Comparison of ENCODE assay signal across 8 cellular contexts in the genomic region with DNA sequence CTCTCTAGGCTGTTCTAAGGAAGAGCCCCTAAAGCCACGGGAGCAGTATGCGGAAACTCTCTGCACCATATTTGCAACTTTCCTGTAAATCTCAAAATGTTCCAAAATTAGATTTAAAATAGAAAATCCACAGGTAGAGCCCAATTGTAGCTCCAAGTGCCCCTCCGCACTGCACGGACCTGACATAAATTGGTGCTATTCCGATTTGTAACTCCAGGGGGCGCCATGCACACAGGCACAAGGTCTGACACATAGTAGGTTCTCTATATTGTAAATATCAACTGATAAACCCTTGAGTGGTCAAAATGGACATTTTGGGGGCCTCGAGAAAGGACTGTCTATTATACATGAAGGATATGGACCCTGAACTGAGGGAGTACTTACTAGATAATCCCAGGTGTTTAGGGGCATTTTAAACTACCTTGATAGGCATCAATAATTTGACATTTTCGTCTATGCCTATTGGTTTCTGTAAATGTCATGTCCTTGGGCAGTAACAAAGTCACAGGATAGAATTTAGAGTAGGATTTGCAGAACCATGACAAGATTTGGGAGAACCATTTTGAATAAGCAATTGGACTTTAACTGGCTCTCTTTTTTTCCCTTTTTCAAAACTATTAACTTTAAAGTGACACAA. TPM values are rescaled to one million over a fixed set of nuclear protein-coding genes. Genes with fewer than 3 reads are reported as not detected.
DNase-seq lines count a peak whose midpoint lies in the region; ATAC-seq and TF ChIP-seq lines count a peak whose summit lies in the region.

No MANE protein-coding gene starts in this region.

- H3K27me3 ChIP-seq in cardiac muscle cell (peaks cover 28% of the 10 kb centered on the region), adrenal gland (peaks cover 11% of the 10 kb centered on the region), left lung (peaks cover 4 to 50% of the 10 kb centered on the region in 2 donors)

- no peak for ATAC-seq in left ventricle myocardium superior
- ATAC-seq in left lung, result peak; percentile 69
- ATAC-seq in GM18909 (IDR thresholded peaks at IDR 0.05; ENCODE audit: poor library complexity, unreplicated experiment), result no peak

- TF ChIP-seq CTCF in cardiac muscle cell (IDR thresholded peaks at IDR 0.05; ENCODE audit: low read depth, low read length) (peak; percentile 81), adrenal gland (IDR thresholded peaks at IDR 0.05) (peak; percentile 51 to 82 (median 72)), left lung (IDR thresholded peaks at IDR 0.05) (peak; percentile 70 to 76)

- 3 to 6% (median 5%) methylated on average over 8 of the region's 8 CpGs for WGBS in adrenal gland, 4 donors

- H3K4me1 ChIP-seq in cardiac muscle cell (ENCODE audit: low read depth), result no peaks in the 10 kb centered on the region
- H3K4me1 ChIP-seq in adrenal gland (replicated peaks in 1 of 2), result no peaks in the 10 kb centered on the region
- H3K4me1 ChIP-seq in left lung, result no peaks in the 10 kb centered on the region

- H3K27ac ChIP-seq in cardiac muscle cell, result no peak overlapping the region
- H3K27ac ChIP-seq in adrenal gland, result no peak overlapping the region
- no peak overlapping the region for H3K27ac ChIP-seq in left lung

- DNase-seq in cardiac muscle cell (ENCODE audit: low read depth in 1 of 2, low spot score in 1 of 2), result peak; percentile 22 to 46
- no peak for DNase-seq in left ventricle myocardium superior
- peak; percentile 4 for DNase-seq in SKM-1 treated with dmso at 0.1 percent for 144 hours (lab: John Stamatoyannopoulos, UW; ENCODE audit: unreplicated experiment)
- DNase-seq in adrenal gland, result peak in 4 of 7 donors; percentile 38 to 54 (median 43)
- no peak for DNase-seq in left lung
- DNase-seq in stimulated activated CD8-positive, alpha-beta memory T cell treated with anti-CD3 and anti-CD28 coated beads, Interleukin-15, amount 100 ng/mL, for 1 hour (ENCODE audit: low read depth), result peak; percentile 38
- no peak for DNase-seq in NCI-H2196 (lab: John Stamatoyannopoulos, UW; ENCODE audit: unreplicated experiment)

- H3K9me3 ChIP-seq in cardiac muscle cell (ENCODE audit: low read depth) (no peaks in the 10 kb centered on the region), adrenal gland (replicated peaks in 1 of 3) (no peaks in the 10 kb centered on the region), left lung (no peaks in the 10 kb centered on the region)

- intact Hi-C loops in left ventricle myocardium superior (cut with micrococcal nuclease), result loop anchor here (5.0 kb wide), 1 partner anchor 574 kb away; the partner anchor contains the start of gene RAD51D
- intact Hi-C loops in adrenal gland (cut with DNase I), result loop anchor here (10.0 kb wide), 2 partner anchors 92 to 582 kb away; partner anchors contain the start of gene FNDC8 (in 2 of the 2)
- intact Hi-C loops in left lung (cut with DNase I), result loop anchor here in 1 of 2 donors (10.0 kb wide), 1 partner anchor 562 kb away; no protein-coding TSS in a partner anchor

- TF ChIP-seq POLR2A in adrenal gland (IDR thresholded peaks at IDR 0.05), result no peak

- H3K36me3 ChIP-seq in cardiac muscle cell (no peaks in the 10 kb centered on the region), adrenal gland (replicated peaks in 1 of 2) (no peaks in the 10 kb centered on the region), left lung (no peaks in the 10 kb centered on the region)

- H3K4me3 ChIP-seq in cardiac muscle cell (no peak overlapping the region), adrenal gland (no peak overlapping the region), left lung (no peak overlapping the region)

RNA-seq across cellular contexts. Expression of gene TMEM132E, which starts 36.6 kb away (rescaled TPM):
- total RNA-seq in cardiac muscle cell (0.18 and 0.46 TPM in 2 replicates), left ventricle myocardium superior (not detected), adrenal gland (1 to 10 TPM in 1 of 8 donors, under 1 TPM in 6, not detected in 1; 0.07 to 1.1 (median 0.23) TPM), left lung (under 1 TPM; 0.10 to 0.32 TPM)
- polyA plus RNA-seq in cardiac muscle cell (0.16 TPM in 1 of 2 replicates, not detected in the other), adrenal gland (under 1 TPM; 0.07 to 0.24 (median 0.11) TPM)

Comparison
In these comparisons a context has a peak if more than half of its experiments do, and no peak if none do; other contexts are left out.
1. DNase-seq: peak in cardiac muscle cell (2 of 2), SKM-1 treated with dmso at 0.1 percent for 144 hours (single experiment), adrenal gland (4 of 7) and stimulated activated CD8-positive, alpha-beta memory T cell treated with anti-CD3 and anti-CD28 coated beads, Interleukin-15, amount 100 ng/mL, for 1 hour (single experiment); none in left ventricle myocardium superior (single experiment), left lung (0 of 2) and NCI-H2196 (single experiment).
2. Peak in every context shown above with its lines, with median percentiles within 50 percentile points of each other: CTCF ChIP-seq.